In the genomic region with DNA sequence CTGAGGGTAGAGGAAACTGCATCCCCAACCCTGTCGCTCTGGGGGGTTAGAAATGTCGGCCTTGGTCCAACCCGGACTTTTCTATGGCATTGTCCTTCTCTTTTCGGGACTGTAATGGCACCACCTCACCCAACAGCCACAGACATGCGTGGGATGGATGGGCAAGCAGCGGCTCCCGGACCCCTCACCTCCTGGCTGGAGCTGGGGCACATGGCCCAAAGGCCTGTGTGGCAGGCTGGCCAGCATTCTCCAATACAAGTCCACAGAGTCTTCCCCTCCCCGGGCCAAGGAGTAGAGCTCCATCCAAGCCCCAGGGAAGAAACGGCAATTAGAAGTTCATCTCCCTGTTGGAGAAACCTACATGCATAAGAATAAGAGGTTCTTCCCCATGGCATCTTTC, we compare ENCODE assay signal across 37 cellular contexts.
"Had no signal": no experiment of that assay in that cellular context is flagged by ENCODE, and none has a peak within 500 bp of the region (broad histone marks: within the 10 kb centered on the region; RNA-seq: fewer than 3 reads in every experiment).

No MANE protein-coding gene starts in this region.

- FAIRE-seq: bronchial epithelial cell, TTC549 had no signal

- H3K27me3 ChIP-seq: ascending aorta, cardiac muscle cell had no signal

- H3K27ac ChIP-seq: ascending aorta, cardiac muscle cell, VCaP had no signal

- H3K9me3 Mint-ChIP-seq: activated naive CD4-positive, alpha-beta T cell treated with anti-CD3 and anti-CD28 coated beads, Interleukin-2, amount 50 U/mL, for 24 hours; central memory CD8-positive, alpha-beta T cell had no signal

- H3K4me3 ChIP-seq: ascending aorta, cardiac muscle cell had no signal

- H3K27ac Mint-ChIP-seq: activated B cell treated with CpG ODN at 0.5 μM for 24 hours; activated CD4-positive, alpha-beta memory T cell treated with anti-CD3 and anti-CD28 coated beads for 36 hours; activated CD4-positive, alpha-beta T cell treated with anti-CD3 and anti-CD28 coated beads, Interleukin-2, amount 10 ng/mL, durations not matched to agents 24 days and 14 days; activated CD8-positive, alpha-beta T cell treated with anti-CD3 and anti-CD28 coated beads for 36 hours; activated naive CD4-positive, alpha-beta T cell treated with anti-CD3 and anti-CD28 coated beads, Interleukin-2, amount 10 ng/mL, durations not matched to agents 7 days and 5 days; activated naive CD4-positive, alpha-beta T cell treated with anti-CD3 and anti-CD28 coated beads, Interleukin-2, amount 50 U/mL, for 24 hours; activated naive CD8-positive, alpha-beta T cell; activated naive CD8-positive, alpha-beta T cell treated with anti-CD3 and anti-CD28 coated beads, Interleukin-2, amount 10 ng/mL, durations not matched to agents 7 days and 5 days; activated naive CD8-positive, alpha-beta T cell treated with anti-CD3 and anti-CD28 coated beads, Interleukin-2, amount 50 U/mL, for 24 hours; activated T-helper 2 cell treated with anti-CD3 and anti-CD28 coated beads, Interferon-gamma antibody, Interleukin-2, Interleukin-4, amounts not matched to agents 10 μg/mL and 5 μg/mL and 100 μg/mL, durations not matched to agents 14 hours and 24 hours and 36 hours; brain; T-helper 1 cell treated with Interleukin-12 subunit alpha and Interleukin-12 subunit beta and Interleukin-4 antibody, amounts not matched to agents 30 μg/mL and 1 μg/mL, for 36 hours; T-helper 2 cell treated with Interferon-gamma antibody and Interleukin-4, amounts not matched to agents 5 μg/mL and 100 μg/mL, for 36 hours had no signal

- DNase-seq: activated B cell treated with CpG ODN at 0.5 μM for 24 hours; activated CD4-positive, alpha-beta memory T cell treated with anti-CD3 and anti-CD28 coated beads for 36 hours; activated CD4-positive, alpha-beta T cell treated with anti-CD3 and anti-CD28 coated beads for 4 hours; activated CD4-positive, alpha-beta T cell treated with anti-CD3 and anti-CD28 coated beads, Interleukin-2, amount 10 ng/mL, durations not matched to agents 24 days and 14 days; activated CD4-positive, alpha-beta T cell treated with anti-CD3 and anti-CD28 coated beads, Interleukin-2, amount 50 U/mL, for 1 hour; activated CD4-positive, alpha-beta T cell treated with anti-CD3 and anti-CD28 coated beads, Interleukin-2, amount 50 U/mL, for 4 hours; activated CD4-positive, CD25-positive, alpha-beta regulatory T cell treated with anti-CD3 and anti-CD28 coated beads, Interleukin-2, amount 50 U/mL, for 72 hours; activated CD8-positive, alpha-beta memory T cell treated with anti-CD3 and anti-CD28 coated beads, Interleukin-2, amount 50 U/mL, for 4 hours; activated CD8-positive, alpha-beta T cell treated with anti-CD3 and anti-CD28 coated beads for 36 hours; activated effector memory CD4-positive, alpha-beta T cell treated with Interleukin-2 at 50 U/mL for 16 hours; activated gamma-delta T cell; activated naive CD4-positive, alpha-beta T cell treated with anti-CD3 and anti-CD28 coated beads, Interleukin-2, amount 10 ng/mL, durations not matched to agents 7 days and 5 days; activated naive CD4-positive, alpha-beta T cell treated with Interleukin-2 at 50 U/mL for 16 hours; activated naive CD8-positive, alpha-beta T cell treated with anti-CD3 and anti-CD28 coated beads, Interleukin-2, amount 10 ng/mL, durations not matched to agents 7 days and 5 days; activated naive CD8-positive, alpha-beta T cell treated with anti-CD3 and anti-CD28 coated beads, Interleukin-2, amount 50 U/mL, for 24 hours; activated T-cell treated with anti-CD3 and anti-CD28 coated beads for 4 hours; activated T-cell treated with anti-CD3 and anti-CD28 coated beads, Interleukin-2, amount 50 U/mL, for 1 hour; activated T-cell treated with anti-CD3 and anti-CD28 coated beads, Interleukin-2, amount 50 U/mL, for 4 hours; amygdala; anterior cingulate cortex; caudate nucleus; cerebellar nuclear complex; T-helper 1 cell; T-helper 2 cell; T-helper 9 cell had no signal

- H3K4me1 ChIP-seq: ascending aorta had no signal

- H3K36me3 Mint-ChIP-seq: activated naive CD4-positive, alpha-beta T cell treated with anti-CD3 and anti-CD28 coated beads, Interleukin-2, amount 10 ng/mL, durations not matched to agents 7 days and 5 days had no signal

- H3K4me3 Mint-ChIP-seq: activated B cell treated with CpG ODN at 0.5 μM for 24 hours; activated CD4-positive, alpha-beta memory T cell treated with anti-CD3 and anti-CD28 coated beads for 36 hours; activated CD4-positive, alpha-beta T cell treated with anti-CD3 and anti-CD28 coated beads, Interleukin-2, amount 10 ng/mL, durations not matched to agents 24 days and 14 days; activated CD8-positive, alpha-beta T cell treated with anti-CD3 and anti-CD28 coated beads for 36 hours; activated naive CD4-positive, alpha-beta T cell treated with anti-CD3 and anti-CD28 coated beads, Interleukin-2, amount 10 ng/mL, durations not matched to agents 7 days and 5 days; activated naive CD4-positive, alpha-beta T cell treated with anti-CD3 and anti-CD28 coated beads, Interleukin-2, amount 50 U/mL, for 24 hours; activated naive CD8-positive, alpha-beta T cell; activated naive CD8-positive, alpha-beta T cell treated with anti-CD3 and anti-CD28 coated beads, Interleukin-2, amount 10 ng/mL, durations not matched to agents 7 days and 5 days; activated naive CD8-positive, alpha-beta T cell treated with anti-CD3 and anti-CD28 coated beads, Interleukin-2, amount 50 U/mL, for 24 hours; activated T-cell treated with anti-CD3 and anti-CD28 coated beads, Interleukin-2, amount 50 U/mL, for 4 hours; brain; central memory CD8-positive, alpha-beta T cell; T-helper 1 cell treated with Interleukin-12 subunit alpha and Interleukin-12 subunit beta and Interleukin-4 antibody, amounts not matched to agents 30 μg/mL and 1 μg/mL, for 36 hours; T-helper 2 cell treated with Interferon-gamma antibody and Interleukin-4, amounts not matched to agents 5 μg/mL and 100 μg/mL, for 36 hours had no signal

- H3K4me1 Mint-ChIP-seq: activated B cell treated with CpG ODN at 0.5 μM for 24 hours; activated CD4-positive, alpha-beta T cell treated with anti-CD3 and anti-CD28 coated beads, Interleukin-2, amount 10 ng/mL, durations not matched to agents 24 days and 14 days; activated naive CD4-positive, alpha-beta T cell treated with anti-CD3 and anti-CD28 coated beads, Interleukin-2, amount 10 ng/mL, durations not matched to agents 7 days and 5 days; activated naive CD8-positive, alpha-beta T cell treated with anti-CD3 and anti-CD28 coated beads, Interleukin-2, amount 10 ng/mL, durations not matched to agents 7 days and 5 days; brain had no signal

- H3K36me3 ChIP-seq: ascending aorta, cardiac muscle cell had no signal

- H3K9me3 ChIP-seq: ascending aorta had no signal

- H3K27me3 Mint-ChIP-seq: activated B cell treated with CpG ODN at 0.5 μM for 24 hours; activated CD4-positive, alpha-beta memory T cell treated with anti-CD3 and anti-CD28 coated beads for 36 hours; activated CD4-positive, alpha-beta T cell treated with anti-CD3 and anti-CD28 coated beads, Interleukin-2, amount 10 ng/mL, durations not matched to agents 24 days and 14 days; activated CD8-positive, alpha-beta T cell treated with anti-CD3 and anti-CD28 coated beads for 36 hours; activated naive CD4-positive, alpha-beta T cell treated with anti-CD3 and anti-CD28 coated beads, Interleukin-2, amount 10 ng/mL, durations not matched to agents 7 days and 5 days; activated naive CD4-positive, alpha-beta T cell treated with anti-CD3 and anti-CD28 coated beads, Interleukin-2, amount 50 U/mL, for 24 hours; activated naive CD8-positive, alpha-beta T cell; activated naive CD8-positive, alpha-beta T cell treated with anti-CD3 and anti-CD28 coated beads, Interleukin-2, amount 10 ng/mL, durations not matched to agents 7 days and 5 days; activated naive CD8-positive, alpha-beta T cell treated with anti-CD3 and anti-CD28 coated beads, Interleukin-2, amount 50 U/mL, for 24 hours; central memory CD8-positive, alpha-beta T cell had no signal
